ENCODE assay signal across 8 cellular contexts in the genomic region with DNA sequence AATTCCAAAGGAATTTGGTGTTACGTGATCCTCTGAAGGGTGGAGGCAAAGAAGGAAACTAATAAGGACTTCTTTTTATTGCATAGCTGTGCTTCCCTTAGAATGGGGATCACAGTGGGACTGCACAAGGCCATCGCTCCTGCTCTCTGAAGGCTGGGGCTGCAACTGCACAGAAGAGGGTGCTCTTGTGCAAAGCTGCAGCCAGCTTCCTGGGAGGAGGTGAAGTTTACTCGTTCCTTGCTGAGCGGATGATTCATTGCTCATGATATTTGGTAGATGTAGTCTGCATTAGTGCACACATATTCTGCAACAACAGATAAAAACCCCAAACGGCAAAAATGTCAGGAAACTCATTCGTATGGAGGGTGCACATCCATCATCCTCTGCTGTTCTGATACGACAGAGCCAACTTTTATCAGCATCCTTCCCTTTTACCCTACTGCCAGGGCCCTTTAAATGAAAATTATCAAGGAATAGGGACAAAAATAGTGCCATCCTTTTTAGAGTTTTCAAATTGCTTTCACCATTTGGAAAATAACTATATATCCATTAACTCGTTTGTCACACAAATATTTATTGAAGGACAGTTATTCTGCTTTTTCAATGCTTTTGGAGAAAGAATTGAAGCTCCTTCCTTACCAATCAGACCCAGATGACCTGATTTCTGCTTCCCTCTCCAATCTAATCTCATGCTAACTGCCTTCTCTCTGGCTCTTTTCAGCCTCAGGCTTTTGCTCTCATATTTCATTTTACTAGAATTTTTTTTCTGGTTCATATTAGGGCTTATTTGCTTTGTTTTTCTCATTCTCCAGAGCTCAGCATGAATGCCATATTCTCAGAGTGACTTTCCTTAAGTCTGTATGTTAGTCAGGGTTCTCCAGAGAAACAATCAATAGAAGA.
DNase-seq lines count a peak whose midpoint lies in the region; ATAC-seq and FAIRE-seq lines count a peak whose summit lies in the region.

No MANE protein-coding gene starts in this region.

- H3K27ac ChIP-seq in small intestine (ENCODE audit: low read depth in 1 of 2, low read length in 1 of 2) = no peak overlapping the region

- FAIRE-seq in small intestine (lab: Jason Lieb, UNC) = no peak

- no peak overlapping the region for H3K4me3 ChIP-seq in Jurkat, Clone E6-1 (ENCODE audit: low read length)
- H3K4me3 ChIP-seq in small intestine (ENCODE audit: low read depth in 1 of 2, low read length in 2 of 2) = no peak overlapping the region

- DNase-seq in ELR (ENCODE audit: low read depth) (peak; percentile 93), SW 1271 (lab: John Stamatoyannopoulos, UW) (peak; percentile 2 to 55), hepatic stellate cell (ENCODE audit: low spot score) (peak; percentile 55), small intestine (peak; percentile 14), KG1 (lab: John Stamatoyannopoulos, UW) (no peak)
- DNase-seq in Jurkat, Clone E6-1 (ENCODE audit: low read depth, low spot score) = peak; percentile 18
- DNase-seq in activated naive CD8-positive, alpha-beta T cell treated with anti-CD3 and anti-CD28 coated beads, Interleukin-2, amount 50 U/mL, for 24 hours = peak; percentile 42

- 21 to 27% (median 21%) methylated on average over 8 of the region's 8 CpGs for WGBS in small intestine, 3 donors

- no peaks in the 10 kb centered on the region for H3K27me3 ChIP-seq in small intestine (ENCODE audit: control insufficient read depth in 2 of 2, insufficient read depth in 2 of 2, low read length in 2 of 2)

- no peaks in the 10 kb centered on the region for H3K9me3 Mint-ChIP-seq in activated naive CD8-positive, alpha-beta T cell treated with anti-CD3 and anti-CD28 coated beads, Interleukin-2, amount 50 U/mL, for 24 hours

- peaks cover 8% of the 10 kb centered on the region for H3K4me1 Mint-ChIP-seq in activated naive CD8-positive, alpha-beta T cell treated with anti-CD3 and anti-CD28 coated beads, Interleukin-2, amount 50 U/mL, for 24 hours

- peak; percentile 96 for ATAC-seq in GM21576 (IDR thresholded peaks at IDR 0.05; ENCODE audit: unreplicated experiment)
- ATAC-seq in activated naive CD8-positive, alpha-beta T cell treated with anti-CD3 and anti-CD28 coated beads, Interleukin-2, amount 50 U/mL, for 24 hours = peak; percentile 98

- no peaks in the 10 kb centered on the region for H3K36me3 ChIP-seq in small intestine (ENCODE audit: control insufficient read depth in 2 of 2, insufficient read depth in 2 of 2, low read length in 2 of 2)

- no peaks in the 10 kb centered on the region for H3K4me1 ChIP-seq in small intestine (ENCODE audit: control insufficient read depth in 2 of 2, insufficient read depth in 1 of 2, low read depth in 1 of 2, low read length in 1 of 2)

- no peak overlapping the region for H3K27ac Mint-ChIP-seq in activated naive CD8-positive, alpha-beta T cell treated with anti-CD3 and anti-CD28 coated beads, Interleukin-2, amount 50 U/mL, for 24 hours

- H3K4me3 Mint-ChIP-seq in activated naive CD8-positive, alpha-beta T cell treated with anti-CD3 and anti-CD28 coated beads, Interleukin-2, amount 50 U/mL, for 24 hours = no peak overlapping the region

- no peaks in the 10 kb centered on the region for H3K36me3 Mint-ChIP-seq in activated naive CD8-positive, alpha-beta T cell treated with anti-CD3 and anti-CD28 coated beads, Interleukin-2, amount 50 U/mL, for 24 hours (ENCODE audit: low read depth)

- peaks cover 4% of the 10 kb centered on the region for H3K27me3 Mint-ChIP-seq in activated naive CD8-positive, alpha-beta T cell treated with anti-CD3 and anti-CD28 coated beads, Interleukin-2, amount 50 U/mL, for 24 hours

- no peaks in the 10 kb centered on the region for H3K9me3 ChIP-seq in small intestine (ENCODE audit: control insufficient read depth, low read depth)
